In genomic region chr11:75325713-75326438, GRCh38 we compare ENCODE assay signal across 9 cellular contexts. TPM values are rescaled to one million over a fixed set of nuclear protein-coding genes. Genes with fewer than 3 reads are reported as not detected.
A peak's percentile ranks its signal among the peaks of the same experiment; 100 is the strongest.
DNase-seq lines count a peak whose midpoint lies in the region; ATAC-seq, FAIRE-seq and TF ChIP-seq lines count a peak whose summit lies in the region.
"Had no signal": no experiment of that assay in that cellular context is flagged by ENCODE, and none has a peak within 500 bp of the region (broad histone marks: within the 10 kb centered on the region; RNA-seq: fewer than 3 reads in every experiment).

No MANE protein-coding gene starts in this region.

- peak overlapping the region; percentile 50 for H3K27ac ChIP-seq in psoas muscle

- peaks cover 6% of the 10 kb centered on the region for H3K4me1 ChIP-seq in psoas muscle

- ATAC-seq in esophagus mucosa (peak; percentile 77), psoas muscle (peak in 3 of 4 donors; percentile 75 to 82 (median 77)), HG02885 (IDR thresholded peaks at IDR 0.05; ENCODE audit: poor library complexity, unreplicated experiment) (no peak), GM21723 (IDR thresholded peaks at IDR 0.05; ENCODE audit: unreplicated experiment) (no peak)

- H3K4me3 ChIP-seq in H7 (ENCODE audit: insufficient read depth, low read depth, low read length) (no peak overlapping the region), psoas muscle (no peak overlapping the region)
- H3K4me3 ChIP-seq: ovary had no signal

- H3K27me3 ChIP-seq in H7 (ENCODE audit: control insufficient read depth, insufficient read depth, low read length): no peaks in the 10 kb centered on the region
- no peaks in the 10 kb centered on the region for H3K27me3 ChIP-seq in psoas muscle (ENCODE audit: insufficient read depth in 3 of 3, low read length in 2 of 3)
- H3K27me3 ChIP-seq: ovary had no signal

- no peaks in the 10 kb centered on the region for H3K9me3 ChIP-seq in psoas muscle
- H3K9me3 ChIP-seq: ovary had no signal

- DNase-seq in H7 (peak; percentile 59), psoas muscle (peak; percentile 73 to 87), epidermal melanocyte (ENCODE audit: insufficient read length, low spot score) (no peak), GM19239 (ENCODE audit: insufficient read length, low spot score) (no peak)
- DNase-seq in activated CD4-positive, alpha-beta T cell treated with anti-CD3 and anti-CD28 coated beads, Interleukin-2, amount 50 U/mL, for 4 hours: peak; percentile 51 to 57

- intact Hi-C loops in psoas muscle (cut with DNase I): no loop called here

- no peaks in the 10 kb centered on the region for H3K36me3 ChIP-seq in H7 (replicated peaks; ENCODE audit: control insufficient read depth, insufficient read depth, low read length)
- H3K36me3 ChIP-seq in psoas muscle (ENCODE audit: insufficient read depth in 1 of 2, low read depth in 1 of 2): no peaks in the 10 kb centered on the region
- H3K36me3 ChIP-seq: ovary had no signal

- 60 to 66% (median 63%) methylated on average over 10 of the region's 10 CpGs for WGBS in psoas muscle, 3 donors

- no peak for TF ChIP-seq CTCF in psoas muscle (IDR thresholded peaks at IDR 0.05)

- no peak for FAIRE-seq in GM19239 (lab: Jason Lieb, UNC)

RNA-seq across cellular contexts. Expression of gene ARRB1, which starts 25.6 kb away (rescaled TPM):
- 110 and 116 TPM in 2 replicates for total RNA-seq in H7 (2014; rRNA removed; shearing (Covaris generic))
- total RNA-seq in esophagus mucosa: 7.6 TPM
- 10 to 100 TPM in 1 of 4 donors, 1 to 10 TPM in 3; 7.4 to 17.3 (median 9.0) TPM for total RNA-seq in psoas muscle
- polyA plus RNA-seq in psoas muscle: 1 to 10 TPM; 3.6 to 3.8 (median 3.8) TPM

Comparison
In these comparisons a context has a peak if more than half of its experiments do, and no peak if none do; other contexts are left out.
1. DNase-seq: peak in H7 (single experiment), activated CD4-positive, alpha-beta T cell treated with anti-CD3 and anti-CD28 coated beads, Interleukin-2, amount 50 U/mL, for 4 hours (2 of 2) and psoas muscle (2 of 2); none in epidermal melanocyte (single experiment) and GM19239 (single experiment).
2. ATAC-seq: peak in esophagus mucosa (single experiment) and psoas muscle (3 of 4); none in HG02885 (single experiment) and GM21723 (single experiment).